In genomic region chr17:78421534-78422266, GRCh38 we compare ENCODE assay signal across 8 cellular contexts. TPM values are rescaled to one million over a fixed set of nuclear protein-coding genes. Genes with fewer than 3 reads are reported as not detected.
DNase-seq lines count a peak whose midpoint lies in the region; ATAC-seq and TF ChIP-seq lines count a peak whose summit lies in the region.

No MANE protein-coding gene starts in this region.

- peak; percentile 72 for ATAC-seq in RWPE2 (ENCODE audit: low read depth)
- no peak for ATAC-seq in HG03378 (IDR thresholded peaks at IDR 0.05; ENCODE audit: unreplicated experiment)

- H3K27ac ChIP-seq in RWPE2 (ENCODE audit: poor library complexity, severe bottlenecking) (no peak overlapping the region), neutrophil (peak overlapping the region; percentile 94), substantia nigra (ENCODE audit: low read depth, low read length, poor library complexity, severe bottlenecking) (peak overlapping the region; percentile 66)

- H3K4me1 Mint-ChIP-seq in Caco-2 (ENCODE audit: low read depth, unreplicated experiment): peaks cover 28% of the 10 kb centered on the region
- peaks cover 21% of the 10 kb centered on the region for H3K4me1 Mint-ChIP-seq in activated T-helper 2 cell treated with anti-CD3 and anti-CD28 coated beads, Interferon-gamma antibody, Interleukin-2, Interleukin-4, amounts not matched to agents 10 μg/mL and 5 μg/mL and 100 μg/mL, durations not matched to agents 14 hours and 24 hours and 36 hours (ENCODE audit: low read depth)

- H3K27me3 ChIP-seq in Caco-2 (replicated peaks; ENCODE audit: control insufficient read depth, insufficient read depth, low read length): no peaks in the 10 kb centered on the region
- H3K27me3 ChIP-seq in RWPE2 (ENCODE audit: insufficient read depth, poor library complexity, severe bottlenecking): no peaks in the 10 kb centered on the region
- H3K27me3 ChIP-seq in neutrophil: no peaks in the 10 kb centered on the region

- H3K36me3 ChIP-seq in Caco-2 (ENCODE audit: control insufficient read depth, insufficient read depth, low read length) (peaks cover 8% of the 10 kb centered on the region), RWPE2 (ENCODE audit: low read depth) (peaks cover 83% of the 10 kb centered on the region), neutrophil (peaks cover 78% of the 10 kb centered on the region)

- peaks cover 96% of the 10 kb centered on the region for H3K36me3 Mint-ChIP-seq in Caco-2 (ENCODE audit: insufficient read depth, unreplicated experiment)
- H3K36me3 Mint-ChIP-seq in activated T-helper 2 cell treated with anti-CD3 and anti-CD28 coated beads, Interferon-gamma antibody, Interleukin-2, Interleukin-4, amounts not matched to agents 10 μg/mL and 5 μg/mL and 100 μg/mL, durations not matched to agents 14 hours and 24 hours and 36 hours (ENCODE audit: low read depth): peaks cover 56% of the 10 kb centered on the region

- CTCF ChIA-PET in Caco-2 (lab: Charles Lee): interaction anchor here (0.6 to 2.6 kb wide), 29 partner anchors 10 to 294 kb away, joined by 3 to 57 read pairs (median 4); partner anchors contain the start of genes AFMID, SOCS3 and TK1

- TF ChIP-seq CTCF in Caco-2 (IDR thresholded peaks at IDR 0.05; ENCODE audit: insufficient read depth in 1 of 2, low read depth in 1 of 2, low read length in 1 of 2, severe bottlenecking in 1 of 2, unreplicated experiment in 1 of 2) (peak; percentile 98 to 99), RWPE2 (IDR thresholded peaks at IDR 0.05; ENCODE audit: poor library complexity, severe bottlenecking) (peak; percentile 95), fibroblast of villous mesenchyme (IDR thresholded peaks at IDR 0.05; ENCODE audit: insufficient read depth, low read depth, low read length) (peak; percentile 99), neutrophil (IDR thresholded peaks at IDR 0.05) (peak; percentile 99)

- peaks cover 37% of the 10 kb centered on the region for H3K4me1 ChIP-seq in Caco-2
- no peaks in the 10 kb centered on the region for H3K4me1 ChIP-seq in RWPE2 (ENCODE audit: insufficient read depth, poor library complexity, severe bottlenecking)
- peaks cover 70 to 81% of the 10 kb centered on the region in 2 experiments for H3K4me1 ChIP-seq in neutrophil (ENCODE audit: control insufficient read depth in 1 of 2, insufficient read depth in 1 of 2, low read depth in 1 of 2, low read length in 1 of 2)

- no peaks in the 10 kb centered on the region for H3K27me3 Mint-ChIP-seq in Caco-2 (ENCODE audit: insufficient read depth, unreplicated experiment)
- no peaks in the 10 kb centered on the region for H3K27me3 Mint-ChIP-seq in activated T-helper 2 cell treated with anti-CD3 and anti-CD28 coated beads, Interferon-gamma antibody, Interleukin-2, Interleukin-4, amounts not matched to agents 10 μg/mL and 5 μg/mL and 100 μg/mL, durations not matched to agents 14 hours and 24 hours and 36 hours (ENCODE audit: low read depth)

- BruUV-seq in Caco-2 (replicated peaks; lab: Mats Ljungman, UMichigan): no TSS peak

- H3K9me3 Mint-ChIP-seq in Caco-2 (ENCODE audit: unreplicated experiment): no peaks in the 10 kb centered on the region
- H3K9me3 Mint-ChIP-seq in activated T-helper 2 cell treated with anti-CD3 and anti-CD28 coated beads, Interferon-gamma antibody, Interleukin-2, Interleukin-4, amounts not matched to agents 10 μg/mL and 5 μg/mL and 100 μg/mL, durations not matched to agents 14 hours and 24 hours and 36 hours: no peaks in the 10 kb centered on the region

- intact Hi-C loops in Caco-2 (cut with micrococcal nuclease; ENCODE audit: unreplicated experiment): loop anchor here (1.0 to 5.0 kb wide), 8 partner anchors 10 to 234 kb away; partner anchors contain the start of genes AFMID, SOCS3 and TK1
- intact Hi-C loops in activated T-helper 2 cell treated with anti-CD3 and anti-CD28 coated beads, Interferon-gamma antibody, Interleukin-2, Interleukin-4, amounts not matched to agents 10 μg/mL and 5 μg/mL and 100 μg/mL, durations not matched to agents 14 hours and 24 hours and 36 hours (cut with micrococcal nuclease): loop anchor here (1.0 to 5.0 kb wide), 2 partner anchors 61 to 134 kb away; partner anchors contain the start of gene SOCS3

- H3K4me3 Mint-ChIP-seq in Caco-2 (ENCODE audit: unreplicated experiment): peak overlapping the region; percentile 72
- H3K4me3 Mint-ChIP-seq in activated T-helper 2 cell treated with anti-CD3 and anti-CD28 coated beads, Interferon-gamma antibody, Interleukin-2, Interleukin-4, amounts not matched to agents 10 μg/mL and 5 μg/mL and 100 μg/mL, durations not matched to agents 14 hours and 24 hours and 36 hours (ENCODE audit: low read depth): no peak overlapping the region

- H3K27ac Mint-ChIP-seq in Caco-2 (ENCODE audit: unreplicated experiment): peak overlapping the region; percentile 95
- peak overlapping the region; percentile 71 for H3K27ac Mint-ChIP-seq in activated T-helper 2 cell treated with anti-CD3 and anti-CD28 coated beads, Interferon-gamma antibody, Interleukin-2, Interleukin-4, amounts not matched to agents 10 μg/mL and 5 μg/mL and 100 μg/mL, durations not matched to agents 14 hours and 24 hours and 36 hours

- H3K9me3 ChIP-seq in Caco-2: no peaks in the 10 kb centered on the region
- no peaks in the 10 kb centered on the region for H3K9me3 ChIP-seq in RWPE2 (ENCODE audit: severe bottlenecking)
- H3K9me3 ChIP-seq in neutrophil: no peaks in the 10 kb centered on the region

- POLR2A ChIA-PET in Caco-2 (lab: Charles Lee): interaction anchor here (0.5 to 2.0 kb wide), 10 partner anchors 43 to 334 kb away, joined by 3 to 13 read pairs (median 5); partner anchors contain the start of genes AFMID, PGS1 and TK1

- DNase-seq in Caco-2 (peak; percentile 93 to 96), HT1080 (ENCODE audit: low read depth) (peak; percentile 67), RWPE2 (ENCODE audit: low spot score) (peak; percentile 66), fibroblast of villous mesenchyme (ENCODE audit: low read depth) (peak; percentile 80), substantia nigra (lab: John Stamatoyannopoulos, UW) (peak in 43 of 49 donors; percentile 14 to 80 (median 59))
- peak; percentile 61 for DNase-seq in activated T-helper 2 cell treated with anti-CD3 and anti-CD28 coated beads, Interferon-gamma antibody, Interleukin-2, Interleukin-4, amounts not matched to agents 10 μg/mL and 5 μg/mL and 100 μg/mL, durations not matched to agents 14 hours and 24 hours and 36 hours (ENCODE audit: low spot score)

- H3K4me3 ChIP-seq in Caco-2 (ENCODE audit: low read depth, low read length) (peak overlapping the region; percentile 1; the same call in 1 of the 2 replicates), RWPE2 (ENCODE audit: severe bottlenecking) (no peak overlapping the region), fibroblast of villous mesenchyme (ENCODE audit: low read depth, low read length) (no peak overlapping the region), neutrophil (ENCODE audit: low read depth in 1 of 2, low read length in 1 of 2) (peak overlapping the region in 1 of 2 experiments; percentile 34)

RNA-seq across cellular contexts. Expression of gene PGS1, which starts 43.3 kb away (rescaled TPM):
- 54.1 and 55.2 TPM in 2 replicates for total RNA-seq in Caco-2 (2022)
- total RNA-seq in HT1080 (2014; rRNA removed; shearing (Covaris generic)): 27.6 and 38.0 TPM in 2 replicates
- polyA plus RNA-seq in HT1080 (2015; cell fraction: cytosol; rRNA removed): 25.5 and 33.9 TPM in 2 replicates
- polyA plus RNA-seq in HT1080 (2015; cell fraction: nucleus; rRNA removed): 123 and 124 TPM in 2 replicates
- total RNA-seq in activated T-helper 2 cell treated with anti-CD3 and anti-CD28 coated beads, Interferon-gamma antibody, Interleukin-2, Interleukin-4, amounts not matched to agents 10 μg/mL and 5 μg/mL and 100 μg/mL, durations not matched to agents 14 hours and 24 hours and 36 hours: 59.3 and 64.1 TPM in 2 replicates
- total RNA-seq in fibroblast of villous mesenchyme: 30.9 and 35.4 TPM in 2 replicates
